8 cellular contexts compared by ENCODE assay signal in the genomic region with DNA sequence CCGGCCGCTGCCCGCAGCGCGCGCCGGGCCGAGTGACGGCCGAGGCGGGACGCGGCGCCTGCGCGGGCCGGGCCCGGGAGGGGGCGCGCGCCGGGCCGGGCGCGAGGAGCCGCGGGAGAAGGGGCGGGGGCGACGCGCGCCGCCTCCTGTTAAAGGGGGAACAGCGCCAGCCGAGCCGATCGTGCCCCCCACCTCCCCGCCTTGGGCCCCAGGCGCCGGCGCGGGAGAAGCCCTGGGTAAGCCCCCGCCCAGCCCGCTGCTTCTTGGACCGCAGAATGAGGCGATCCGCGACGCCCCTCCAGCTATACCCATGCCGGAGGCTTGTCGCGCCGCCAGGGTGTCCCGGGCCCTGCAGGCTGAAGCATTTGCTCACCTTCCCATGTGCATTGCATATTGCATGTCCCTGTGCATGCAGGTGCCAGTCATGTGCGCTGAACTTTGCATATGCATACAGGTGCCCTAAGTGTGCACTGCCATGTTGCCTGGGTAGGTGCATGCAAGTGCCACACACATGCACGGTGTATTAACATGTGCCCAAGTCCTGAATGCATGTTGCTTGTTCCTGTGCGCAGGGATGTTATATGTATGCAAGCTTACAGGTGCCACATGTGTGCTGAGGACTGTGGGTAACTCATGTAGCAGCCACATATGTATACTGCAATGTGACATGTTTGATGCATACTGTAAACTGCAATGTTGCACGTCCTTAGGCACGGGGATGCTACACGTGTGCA. TPM values are rescaled to one million over a fixed set of nuclear protein-coding genes. Genes with fewer than 3 reads are reported as not detected.
DNase-seq lines count a peak whose midpoint lies in the region; ATAC-seq lines count a peak whose summit lies in the region.

A gene with protein sequence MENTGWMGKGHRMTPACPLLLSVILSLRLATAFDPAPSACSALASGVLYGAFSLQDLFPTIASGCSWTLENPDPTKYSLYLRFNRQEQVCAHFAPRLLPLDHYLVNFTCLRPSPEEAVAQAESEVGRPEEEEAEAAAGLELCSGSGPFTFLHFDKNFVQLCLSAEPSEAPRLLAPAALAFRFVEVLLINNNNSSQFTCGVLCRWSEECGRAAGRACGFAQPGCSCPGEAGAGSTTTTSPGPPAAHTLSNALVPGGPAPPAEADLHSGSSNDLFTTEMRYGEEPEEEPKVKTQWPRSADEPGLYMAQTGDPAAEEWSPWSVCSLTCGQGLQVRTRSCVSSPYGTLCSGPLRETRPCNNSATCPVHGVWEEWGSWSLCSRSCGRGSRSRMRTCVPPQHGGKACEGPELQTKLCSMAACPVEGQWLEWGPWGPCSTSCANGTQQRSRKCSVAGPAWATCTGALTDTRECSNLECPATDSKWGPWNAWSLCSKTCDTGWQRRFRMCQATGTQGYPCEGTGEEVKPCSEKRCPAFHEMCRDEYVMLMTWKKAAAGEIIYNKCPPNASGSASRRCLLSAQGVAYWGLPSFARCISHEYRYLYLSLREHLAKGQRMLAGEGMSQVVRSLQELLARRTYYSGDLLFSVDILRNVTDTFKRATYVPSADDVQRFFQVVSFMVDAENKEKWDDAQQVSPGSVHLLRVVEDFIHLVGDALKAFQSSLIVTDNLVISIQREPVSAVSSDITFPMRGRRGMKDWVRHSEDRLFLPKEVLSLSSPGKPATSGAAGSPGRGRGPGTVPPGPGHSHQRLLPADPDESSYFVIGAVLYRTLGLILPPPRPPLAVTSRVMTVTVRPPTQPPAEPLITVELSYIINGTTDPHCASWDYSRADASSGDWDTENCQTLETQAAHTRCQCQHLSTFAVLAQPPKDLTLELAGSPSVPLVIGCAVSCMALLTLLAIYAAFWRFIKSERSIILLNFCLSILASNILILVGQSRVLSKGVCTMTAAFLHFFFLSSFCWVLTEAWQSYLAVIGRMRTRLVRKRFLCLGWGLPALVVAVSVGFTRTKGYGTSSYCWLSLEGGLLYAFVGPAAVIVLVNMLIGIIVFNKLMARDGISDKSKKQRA (N-terminal part only) (minus strand): TSS at position 34 of the 734 bp plus-strand sequence. CDS start 7,119 bp downstream, outside the sequence.

- peak; percentile 44 for DNase-seq in DMS79 (lab: John Stamatoyannopoulos, UW)
- DNase-seq in M059J (ENCODE audit: low read depth): no peak
- DNase-seq in activated naive CD4-positive, alpha-beta T cell treated with anti-CD3 and anti-CD28 coated beads, Interleukin-2, amount 50 U/mL, for 16 hours: peak; percentile 29
- DNase-seq in left ventricle myocardium superior: peak; percentile 50
- no peak for DNase-seq in NCI-H446 treated with DMSO at 0.1 percent for 48 hours (lab: John Stamatoyannopoulos, UW)
- DNase-seq in NOMO-1 treated with DMSO at 0.1 percent for 48 hours (lab: John Stamatoyannopoulos, UW; ENCODE audit: unreplicated experiment): no peak

- ATAC-seq in left ventricle myocardium superior: peak; percentile 33
- ATAC-seq in GM21825 (IDR thresholded peaks at IDR 0.05; ENCODE audit: unreplicated experiment): no peak

- H3K4me1 ChIP-seq in skeletal muscle tissue (ENCODE audit: control insufficient read depth in 3 of 3, insufficient read depth in 3 of 3, low read length in 3 of 3): peaks cover 15 to 31% (median 26%) of the 10 kb centered on the region in 3 donors

- no peaks in the 10 kb centered on the region for H3K36me3 ChIP-seq in skeletal muscle tissue (ENCODE audit: control insufficient read depth in 3 of 3, insufficient read depth in 3 of 3, low read length in 3 of 3)

- H3K4me3 ChIP-seq in skeletal muscle tissue (ENCODE audit: low read length in 3 of 3): peak within 1 kb of the TSS; percentile 51 to 66 (median 56)

- peaks cover 27 to 38% (median 29%) of the 10 kb centered on the region in 3 donors for H3K27me3 ChIP-seq in skeletal muscle tissue (ENCODE audit: control insufficient read depth in 3 of 3, insufficient read depth in 3 of 3, low read length in 3 of 3)

- no peaks in the 10 kb centered on the region for H3K9me3 ChIP-seq in skeletal muscle tissue (ENCODE audit: control insufficient read depth in 3 of 3, low read length in 3 of 3)

- H3K9ac ChIP-seq in skeletal muscle tissue (ENCODE audit: low read depth in 1 of 3, low read length in 3 of 3): peak within 1 kb of the TSS in 1 of 3 donors; percentile 54

- no peak within 1 kb of the TSS for H3K27ac ChIP-seq in skeletal muscle tissue (ENCODE audit: low read depth, low read length)

- intact Hi-C loops in left ventricle myocardium superior (cut with micrococcal nuclease): no loop called here

RNA-seq across cellular contexts. Expression of the gene that starts here (rescaled TPM):
- 8.3 and 16.7 TPM in 2 replicates for total RNA-seq in M059J (2014; rRNA removed; shearing (Covaris generic))
- 10.0 TPM for total RNA-seq in left ventricle myocardium superior
- total RNA-seq in skeletal muscle tissue: 6.3 TPM

Comparison
In these comparisons a context has a peak if more than half of its experiments do, and no peak if none do; other contexts are left out.
1. DNase-seq: peak in DMS79 (single experiment), activated naive CD4-positive, alpha-beta T cell treated with anti-CD3 and anti-CD28 coated beads, Interleukin-2, amount 50 U/mL, for 16 hours (single experiment) and left ventricle myocardium superior (single experiment); none in M059J (single experiment), NCI-H446 treated with DMSO at 0.1 percent for 48 hours (single experiment) and NOMO-1 treated with DMSO at 0.1 percent for 48 hours (single experiment).